10 cellular contexts compared by ENCODE assay signal in the genomic region with DNA sequence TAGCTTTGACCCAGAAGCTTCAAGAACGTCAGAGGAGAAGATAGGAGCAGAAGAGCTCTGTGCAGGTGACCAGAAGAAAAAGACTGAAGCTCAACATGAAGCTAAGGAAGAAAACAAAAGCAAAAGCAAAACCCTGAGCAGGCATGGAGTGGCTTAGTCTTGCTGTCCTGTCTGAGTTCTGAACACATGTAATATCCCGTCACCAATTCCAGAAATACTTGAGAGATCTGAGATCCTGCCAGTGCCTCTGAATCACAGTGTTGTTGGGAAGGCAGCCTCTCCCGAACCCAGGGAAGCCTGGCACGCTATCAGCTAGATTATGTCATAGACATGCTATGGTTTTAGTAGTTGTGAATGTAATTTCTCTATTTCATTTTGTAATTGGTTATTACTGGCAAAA.
DNase-seq lines count a peak whose midpoint lies in the region; ATAC-seq and TF ChIP-seq lines count a peak whose summit lies in the region.
"Had no signal": no experiment of that assay in that cellular context is flagged by ENCODE, and none has a peak within 500 bp of the region (broad histone marks: within the 10 kb centered on the region; RNA-seq: fewer than 3 reads in every experiment).

No MANE protein-coding gene starts in this region.

- H3K4me3 Mint-ChIP-seq in memory B cell (peak overlapping the region; percentile 30), osteocyte (ENCODE audit: unreplicated experiment) (no peak overlapping the region)
- no peak overlapping the region for H3K4me3 Mint-ChIP-seq in effector memory CD8-positive, alpha-beta T cell
- H3K4me3 Mint-ChIP-seq: activated T-cell treated with anti-CD3 and anti-CD28 coated beads, Interleukin-2, amount 50 U/mL, for 4 hours had no signal

- H3K27ac Mint-ChIP-seq in memory B cell (no peak overlapping the region), osteocyte (ENCODE audit: unreplicated experiment) (no peak overlapping the region)
- H3K27ac Mint-ChIP-seq in effector memory CD8-positive, alpha-beta T cell, result no peak overlapping the region

- H3K9me3 Mint-ChIP-seq in memory B cell (no peaks in the 10 kb centered on the region), osteocyte (ENCODE audit: unreplicated experiment) (peaks cover 4% of the 10 kb centered on the region)
- no peaks in the 10 kb centered on the region for H3K9me3 Mint-ChIP-seq in effector memory CD8-positive, alpha-beta T cell
- H3K9me3 Mint-ChIP-seq: activated T-cell treated with anti-CD3 and anti-CD28 coated beads, Interleukin-2, amount 50 U/mL, for 4 hours had no signal

- H3K4me1 Mint-ChIP-seq in memory B cell (peaks cover 14% of the 10 kb centered on the region), osteocyte (ENCODE audit: unreplicated experiment) (no peaks in the 10 kb centered on the region)
- no peaks in the 10 kb centered on the region for H3K4me1 Mint-ChIP-seq in effector memory CD8-positive, alpha-beta T cell (ENCODE audit: low read depth in 2 of 2)

- peak; percentile 64 for DNase-seq in AG10803 (ENCODE audit: low read depth)
- peak; percentile 73 for DNase-seq in cerebellar cortex (ENCODE audit: low spot score)
- no peak for DNase-seq in memory B cell (ENCODE audit: low spot score in 2 of 2)
- DNase-seq in osteocyte (ENCODE audit: extremely low spot score, unreplicated experiment), result no peak
- no peak for DNase-seq in GOT3 (lab: John Stamatoyannopoulos, UW)
- no peak for DNase-seq in effector memory CD8-positive, alpha-beta T cell
- DNase-seq: activated T-cell treated with anti-CD3 and anti-CD28 coated beads, Interleukin-2, amount 50 U/mL, for 4 hours; NCI-H1092 had no signal

- H3K36me3 Mint-ChIP-seq in memory B cell, result peaks cover 3% of the 10 kb centered on the region
- no peaks in the 10 kb centered on the region for H3K36me3 Mint-ChIP-seq in osteocyte (ENCODE audit: unreplicated experiment)
- no peaks in the 10 kb centered on the region for H3K36me3 Mint-ChIP-seq in effector memory CD8-positive, alpha-beta T cell (ENCODE audit: insufficient read depth)

- peak; percentile 69 for ATAC-seq in HG02571 (IDR thresholded peaks at IDR 0.05; ENCODE audit: unreplicated experiment)
- no peak for ATAC-seq in memory B cell (ENCODE audit: low read depth)
- ATAC-seq in HG03439 (IDR thresholded peaks at IDR 0.05; ENCODE audit: unreplicated experiment), result no peak
- ATAC-seq in effector memory CD8-positive, alpha-beta T cell (replicated peaks), result no peak
- ATAC-seq: activated T-cell treated with anti-CD3 and anti-CD28 coated beads, Interleukin-2, amount 50 U/mL, for 4 hours had no signal

- H3K27me3 Mint-ChIP-seq in memory B cell (peaks cover 7% of the 10 kb centered on the region), osteocyte (ENCODE audit: unreplicated experiment) (no peaks in the 10 kb centered on the region)
- peaks cover 22 to 60% of the 10 kb centered on the region in 2 donors for H3K27me3 Mint-ChIP-seq in effector memory CD8-positive, alpha-beta T cell

- no peak for TF ChIP-seq CTCF in AG10803 (conservative IDR thresholded peaks at IDR 0.05; ENCODE audit: low read length)
- no peak for TF ChIP-seq CTCF in osteocyte (IDR thresholded peaks at IDR 0.05)

- no peak overlapping the region for H3K4me3 ChIP-seq in AG10803 (ENCODE audit: low read length)

Comparison
In these comparisons a context has a peak if more than half of its experiments do, and no peak if none do; other contexts are left out.
1. DNase-seq: peak in AG10803 (single experiment) and cerebellar cortex (single experiment); none in memory B cell (0 of 2), osteocyte (single experiment), GOT3 (single experiment) and effector memory CD8-positive, alpha-beta T cell (0 of 3).